ENCODE assay signal across 8 cellular contexts in the genomic region with DNA sequence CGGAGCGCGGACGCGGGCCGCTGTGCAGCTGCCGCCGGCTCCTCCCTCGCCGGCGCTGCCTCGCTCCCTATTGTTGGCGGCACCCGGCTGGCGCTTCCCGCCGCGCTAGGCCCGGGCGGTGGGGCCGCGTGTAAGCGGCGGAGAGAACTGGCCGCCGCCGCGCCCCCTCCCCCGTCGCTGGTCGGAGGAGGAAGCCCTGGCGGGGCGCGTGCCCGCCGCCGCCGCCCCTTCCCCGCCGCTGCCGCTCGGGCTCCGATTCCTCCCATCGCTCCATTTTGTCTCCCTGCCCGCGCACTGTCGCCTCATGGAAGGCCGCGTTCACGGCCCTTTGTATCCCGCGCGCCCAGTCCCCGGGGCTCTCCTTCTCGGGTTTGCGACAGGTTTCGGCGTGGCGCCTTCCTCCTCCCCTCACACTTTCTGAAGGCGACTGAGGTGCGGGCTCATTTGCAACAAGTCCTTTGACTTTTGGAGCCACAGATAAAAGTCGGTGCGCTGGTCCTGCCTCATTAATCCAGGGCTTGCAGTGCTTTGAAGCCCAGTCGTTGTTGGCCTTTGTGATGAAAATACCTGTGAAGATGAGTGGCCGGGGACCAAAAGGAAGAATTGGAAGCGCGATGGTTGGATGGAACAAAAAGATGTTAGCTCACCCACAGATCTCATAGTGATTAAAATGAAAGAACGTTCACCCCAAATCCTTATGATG. TPM values are rescaled to one million over a fixed set of nuclear protein-coding genes. Genes with fewer than 3 reads are reported as not detected.
DNase-seq lines count a peak whose midpoint lies in the region; ATAC-seq and TF ChIP-seq lines count a peak whose summit lies in the region.

No MANE protein-coding gene starts in this region.

- no peaks in the 10 kb centered on the region for H3K27me3 ChIP-seq in right lobe of liver

- H3K9me3 Mint-ChIP-seq in activated CD4-positive, alpha-beta T cell treated with anti-CD3 and anti-CD28 coated beads, Interleukin-2, amount 10 ng/mL, durations not matched to agents 24 days and 14 days = no peaks in the 10 kb centered on the region

- H3K36me3 ChIP-seq in right lobe of liver = no peaks in the 10 kb centered on the region

- H3K27ac Mint-ChIP-seq in activated CD4-positive, alpha-beta T cell treated with anti-CD3 and anti-CD28 coated beads, Interleukin-2, amount 10 ng/mL, durations not matched to agents 24 days and 14 days = peak overlapping the region; percentile 98

- H3K27me3 Mint-ChIP-seq in activated CD4-positive, alpha-beta T cell treated with anti-CD3 and anti-CD28 coated beads, Interleukin-2, amount 10 ng/mL, durations not matched to agents 24 days and 14 days = no peaks in the 10 kb centered on the region

- H3K27ac ChIP-seq in coronary artery = peak overlapping the region; percentile 83 to 99
- peak overlapping the region; percentile 87 to 92 (median 88) for H3K27ac ChIP-seq in right lobe of liver

- H3K4me3 Mint-ChIP-seq in activated CD4-positive, alpha-beta T cell treated with anti-CD3 and anti-CD28 coated beads, Interleukin-2, amount 10 ng/mL, durations not matched to agents 24 days and 14 days = peak overlapping the region; percentile 97

- peaks cover 43% of the 10 kb centered on the region for H3K4me1 Mint-ChIP-seq in activated CD4-positive, alpha-beta T cell treated with anti-CD3 and anti-CD28 coated beads, Interleukin-2, amount 10 ng/mL, durations not matched to agents 24 days and 14 days

- peak; percentile 61 for DNase-seq in DMS 273 (lab: John Stamatoyannopoulos, UW; ENCODE audit: unreplicated experiment)
- no peak for DNase-seq in DMS 273 treated with DMSO at 0.1 percent for 48 hours (lab: John Stamatoyannopoulos, UW)
- DNase-seq in HFF-Myc (ENCODE audit: extremely low read depth, low read depth) = no peak
- peak; percentile 83 for DNase-seq in NB4 (ENCODE audit: low read depth)
- peak; percentile 86 for DNase-seq in activated CD4-positive, alpha-beta T cell treated with anti-CD3 and anti-CD28 coated beads, Interleukin-2, amount 10 ng/mL, durations not matched to agents 24 days and 14 days
- DNase-seq in coronary artery (ENCODE audit: low spot score) = peak; percentile 79
- peak; percentile 64 to 73 (median 66) for DNase-seq in right lobe of liver
- peak; percentile 42 for DNase-seq in stimulated activated CD4-positive, alpha-beta T cell treated with anti-CD3 and anti-CD28 coated beads, Interleukin-4, amount 100 ng/mL, for 24 hours

- no peaks in the 10 kb centered on the region for H3K9me3 ChIP-seq in right lobe of liver

- H3K4me1 ChIP-seq in right lobe of liver = peaks cover 0 to 18% (median 6%) of the 10 kb centered on the region in 4 donors

- intact Hi-C loops in activated CD4-positive, alpha-beta T cell treated with anti-CD3 and anti-CD28 coated beads, Interleukin-2, amount 10 ng/mL, durations not matched to agents 24 days and 14 days (cut with micrococcal nuclease) = loop anchor here (1.0 to 10.0 kb wide), 10 partner anchors 8 to 1971 kb away; a partner anchor contains a TSS
- intact Hi-C loops in right lobe of liver (cut with DNase I) = no loop called here

- H3K36me3 Mint-ChIP-seq in activated CD4-positive, alpha-beta T cell treated with anti-CD3 and anti-CD28 coated beads, Interleukin-2, amount 10 ng/mL, durations not matched to agents 24 days and 14 days (ENCODE audit: low read depth) = peaks cover 20% of the 10 kb centered on the region

- TF ChIP-seq CTCF in HFF-Myc (IDR thresholded peaks at IDR 0.05; ENCODE audit: low read depth, low read length, missing control alignments) (no peak), NB4 (IDR thresholded peaks at IDR 0.05; ENCODE audit: low read depth, low read length) (no peak), coronary artery (IDR thresholded peaks at IDR 0.05) (no peak), right lobe of liver (IDR thresholded peaks at IDR 0.05) (no peak)

- WGBS in right lobe of liver (ENCODE audit: insufficient coverage, low coverage, low lambda C conversion rate, missing lambda C conversion rate) = 0% methylated on average over 15 of the region's 68 CpGs

- H3K4me3 ChIP-seq in HFF-Myc (replicated peaks; ENCODE audit: low read depth, low read length) (peak overlapping the region; percentile 98), NB4 (ENCODE audit: low read depth, low read length) (peak overlapping the region; percentile 97), coronary artery (peak overlapping the region; percentile 98), right lobe of liver (peak overlapping the region; percentile 67 to 74 (median 70))

- no peak for TF ChIP-seq POLR2A in NB4 (IDR thresholded peaks at IDR 0.05; ENCODE audit: extremely low read depth, insufficient read length)
- no peak for TF ChIP-seq POLR2A in right lobe of liver (IDR thresholded peaks at IDR 0.05)

- peak; percentile 38 to 57 (median 52) for ATAC-seq in right lobe of liver

RNA-seq across cellular contexts. Expression of a gene that starts 0.7 kb away (rescaled TPM):
- total RNA-seq in activated CD4-positive, alpha-beta T cell treated with anti-CD3 and anti-CD28 coated beads, Interleukin-2, amount 10 ng/mL, durations not matched to agents 24 days and 14 days = 114 and 121 TPM in 2 replicates
- 10 to 100 TPM; 11.6 to 25.2 (median 15.9) TPM for total RNA-seq in right lobe of liver

Comparison
In these comparisons a context has a peak if more than half of its experiments do, and no peak if none do; other contexts are left out.
1. DNase-seq: peak in DMS 273 (single experiment), NB4 (single experiment), activated CD4-positive, alpha-beta T cell treated with anti-CD3 and anti-CD28 coated beads, Interleukin-2, amount 10 ng/mL, durations not matched to agents 24 days and 14 days (single experiment), coronary artery (single experiment), right lobe of liver (3 of 3) and stimulated activated CD4-positive, alpha-beta T cell treated with anti-CD3 and anti-CD28 coated beads, Interleukin-4, amount 100 ng/mL, for 24 hours (single experiment); none in DMS 273 treated with DMSO at 0.1 percent for 48 hours (single experiment) and HFF-Myc (single experiment).
2. Peak in every context shown above with its lines, with median percentiles within 50 percentile points of each other: H3K4me3 ChIP-seq.